ENCODE assay signal across 34 cellular contexts in genomic region chr12:78305808-78306207, GRCh38.
"Had no signal": no experiment of that assay in that cellular context is flagged by ENCODE, and none has a peak within 500 bp of the region (broad histone marks: within the 10 kb centered on the region; RNA-seq: fewer than 3 reads in every experiment).

No MANE protein-coding gene starts in this region.

- H3K36me3 ChIP-seq: adrenal gland, ascending aorta, brain microvascular endothelial cell, breast epithelium, cardiac muscle cell had no signal

- FAIRE-seq: astrocyte, bronchial epithelial cell had no signal

- DNase-seq: activated effector memory CD4-positive, alpha-beta T cell treated with anti-CD3 and anti-CD28 coated beads, Interleukin-2, amount 50 U/mL, for 16 hours; activated effector memory CD4-positive, alpha-beta T cell treated with Interleukin-2 at 50 U/mL for 16 hours; activated gamma-delta T cell; activated gamma-delta T cell treated with Interleukin-2 at 50 U/mL for 16 hours; activated naive CD4-positive, alpha-beta T cell; activated naive CD4-positive, alpha-beta T cell treated with anti-CD3 and anti-CD28 coated beads for 36 hours; activated naive CD4-positive, alpha-beta T cell treated with anti-CD3 and anti-CD28 coated beads, Interleukin-2, amount 10 ng/mL, durations not matched to agents 7 days and 5 days; activated naive CD4-positive, alpha-beta T cell treated with anti-CD3 and anti-CD28 coated beads, Interleukin-2, amount 50 U/mL, for 16 hours; activated naive CD4-positive, alpha-beta T cell treated with Interleukin-2 at 50 U/mL for 16 hours; activated naive CD8-positive, alpha-beta T cell treated with anti-CD3 and anti-CD28 coated beads for 36 hours; activated naive CD8-positive, alpha-beta T cell treated with anti-CD3 and anti-CD28 coated beads, Interleukin-2, amount 10 ng/mL, durations not matched to agents 7 days and 5 days; activated naive CD8-positive, alpha-beta T cell treated with anti-CD3 and anti-CD28 coated beads, Interleukin-2, amount 50 U/mL, for 24 hours; activated T-cell treated with anti-CD3 and anti-CD28 coated beads, Interleukin-2, amount 50 U/mL, for 1 hour; activated T-cell treated with anti-CD3 and anti-CD28 coated beads, Interleukin-2, amount 50 U/mL, for 24 hours; activated T-cell treated with anti-CD3 and anti-CD28 coated beads, Interleukin-2, amount 50 U/mL, for 4 hours; activated T-cell treated with anti-CD3 and anti-CD28 coated beads, Interleukin-2, amount 50 U/mL, for 48 hours; activated T-cell treated with anti-CD3 and anti-CD28 coated beads, Interleukin-2, amount 50 U/mL, for 72 hours; adrenal gland; amniotic stem cell; amygdala; anterior cingulate cortex; aorta; body of pancreas; brain microvascular endothelial cell; caudate nucleus; central memory CD4-positive, alpha-beta T cell; cerebellar nuclear complex had no signal

- H3K9me3 ChIP-seq: ascending aorta, body of pancreas, breast epithelium had no signal

- H3K4me3 ChIP-seq: adrenal gland, ascending aorta, body of pancreas, breast epithelium, cardiac muscle cell had no signal

- H3K4me1 ChIP-seq: adrenal gland, ascending aorta, body of pancreas, breast epithelium had no signal

- H3K27me3 ChIP-seq: adrenal gland, ascending aorta, body of pancreas, brain microvascular endothelial cell, breast epithelium, cardiac muscle cell had no signal

- H3K27ac ChIP-seq: adrenal gland, ascending aorta, body of pancreas, brain microvascular endothelial cell, breast epithelium, cardiac muscle cell had no signal

- ATAC-seq: activated naive CD4-positive, alpha-beta T cell treated with anti-CD3 and anti-CD28 coated beads, Interleukin-2, amount 50 U/mL, for 72 hours; activated naive CD8-positive, alpha-beta T cell treated with anti-CD3 and anti-CD28 coated beads, Interleukin-2, amount 50 U/mL, for 24 hours; activated T-cell treated with anti-CD3 and anti-CD28 coated beads, Interleukin-2, amount 50 U/mL, for 4 hours; activated T-cell treated with anti-CD3 and anti-CD28 coated beads, Interleukin-2, amount 50 U/mL, for 72 hours; activated T-helper 17 cell treated with anti-CD3 and anti-CD28 coated beads, Interleukin-2, amount 50 U/mL, for 72 hours; body of pancreas had no signal
